19 cellular contexts compared by ENCODE assay signal in the genomic region with DNA sequence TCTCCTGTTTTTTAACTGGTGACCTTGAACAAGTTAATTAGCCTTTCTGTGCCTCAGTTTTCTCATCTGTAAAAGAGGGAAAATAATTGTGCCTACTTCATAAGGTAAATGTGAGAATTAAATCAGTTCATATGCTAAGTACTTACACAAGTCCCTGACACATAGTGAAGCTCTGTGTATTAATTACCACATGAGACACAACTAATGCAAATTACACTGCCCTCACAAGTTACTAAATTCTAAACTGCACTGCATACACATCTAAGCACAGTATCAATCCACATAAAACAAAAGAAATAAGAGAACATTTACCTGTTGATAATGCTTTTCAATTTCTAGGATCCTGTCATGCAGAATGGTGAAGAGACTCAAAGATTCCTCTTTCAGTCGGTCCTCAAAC. TPM values are rescaled to one million over a fixed set of nuclear protein-coding genes. Genes with fewer than 3 reads are reported as not detected.
A peak's percentile ranks its signal among the peaks of the same experiment; 100 is the strongest.
DNase-seq lines count a peak whose midpoint lies in the region; ATAC-seq and TF ChIP-seq lines count a peak whose summit lies in the region.
"Had no signal": no experiment of that assay in that cellular context is flagged by ENCODE, and none has a peak within 500 bp of the region (broad histone marks: within the 10 kb centered on the region; RNA-seq: fewer than 3 reads in every experiment).

No MANE protein-coding gene starts in this region.

- no peaks in the 10 kb centered on the region for H3K9me3 ChIP-seq in breast epithelium
- H3K9me3 ChIP-seq: A549, Caco-2 had no signal

- peaks cover 9% of the 10 kb centered on the region for H3K27me3 Mint-ChIP-seq in activated CD4-positive, alpha-beta T cell treated with anti-CD3 and anti-CD28 coated beads for 36 hours
- no peaks in the 10 kb centered on the region for H3K27me3 Mint-ChIP-seq in activated naive CD4-positive, alpha-beta T cell treated with anti-CD3 and anti-CD28 coated beads for 36 hours (ENCODE audit: low read depth)
- no peaks in the 10 kb centered on the region for H3K27me3 Mint-ChIP-seq in MCF 10A (ENCODE audit: insufficient read depth, unreplicated experiment)
- peaks cover 4% of the 10 kb centered on the region for H3K27me3 Mint-ChIP-seq in activated T-helper 17 cell treated with anti-CD3 and anti-CD28 coated beads, Interleukin-2, amount 50 U/mL, for 72 hours

- POLR2A ChIA-PET in activated CD4-positive, alpha-beta T cell treated with anti-CD3 and anti-CD28 coated beads for 36 hours (lab: Charles Lee) = no interaction called here
- POLR2A ChIA-PET in MCF 10A (lab: Yijun Ruan, JAX) = no interaction called here

- H3K4me3 Mint-ChIP-seq in activated CD4-positive, alpha-beta T cell treated with anti-CD3 and anti-CD28 coated beads for 36 hours = no peak overlapping the region
- H3K4me3 Mint-ChIP-seq in activated naive CD4-positive, alpha-beta T cell treated with anti-CD3 and anti-CD28 coated beads for 36 hours = peak overlapping the region; percentile 64
- H3K4me3 Mint-ChIP-seq in MCF 10A (ENCODE audit: unreplicated experiment) = no peak overlapping the region
- H3K4me3 Mint-ChIP-seq in activated T-helper 17 cell treated with anti-CD3 and anti-CD28 coated beads, Interleukin-2, amount 50 U/mL, for 72 hours = no peak overlapping the region
- H3K4me3 Mint-ChIP-seq: B cell; CD4-positive, alpha-beta T cell; CD8-positive, alpha-beta T cell had no signal

- no peaks in the 10 kb centered on the region for H3K4me1 ChIP-seq in breast epithelium
- H3K4me1 ChIP-seq: A549, Caco-2 had no signal

- no peaks in the 10 kb centered on the region for H3K36me3 ChIP-seq in breast epithelium

- TF ChIP-seq CTCF in MCF 10A (IDR thresholded peaks at IDR 0.05; ENCODE audit: unreplicated experiment) = no peak
- TF ChIP-seq CTCF in breast epithelium (IDR thresholded peaks at IDR 0.05) = no peak

- CTCF ChIA-PET in activated CD4-positive, alpha-beta T cell treated with anti-CD3 and anti-CD28 coated beads for 36 hours (lab: Charles Lee) = interaction anchor here (0.6 to 1.6 kb wide), 2 partner anchors 39 to 218 kb away, joined by 3 read pairs; no protein-coding TSS in a partner anchor
- CTCF ChIA-PET in activated naive CD4-positive, alpha-beta T cell treated with anti-CD3 and anti-CD28 coated beads for 36 hours (lab: Charles Lee) = interaction anchor here (1.1 kb wide), 2 partner anchors 10 to 28 kb away, joined by 3 read pairs; no protein-coding TSS in a partner anchor
- CTCF ChIA-PET in MCF 10A (lab: Yijun Ruan, JAX) = interaction anchor here (0.7 to 13.9 kb wide), 2 partner anchors 71 to 206 kb away, joined by 3 to 304 read pairs; no protein-coding TSS in a partner anchor

- no TSS peak for BruUV-seq in MCF 10A (replicated peaks; lab: Mats Ljungman, UMichigan)

- DNase-seq in activated CD4-positive, alpha-beta T cell treated with anti-CD3 and anti-CD28 coated beads for 36 hours = no peak
- no peak for DNase-seq in activated CD4-positive, alpha-beta T cell treated with anti-CD3 and anti-CD28 coated beads, Interleukin-2, amount 50 U/mL, for 48 hours
- no peak for DNase-seq in activated naive CD4-positive, alpha-beta T cell treated with anti-CD3 and anti-CD28 coated beads for 36 hours
- DNase-seq in activated naive CD4-positive, alpha-beta T cell treated with Interleukin-2 at 50 U/mL for 16 hours = no peak
- DNase-seq in MCF 10A (ENCODE audit: unreplicated experiment) (no peak), breast epithelium (ENCODE audit: low spot score in 2 of 2) (no peak)
- DNase-seq: AML-193; Caco-2; Calu3; CD4-positive, alpha-beta T cell; CD8-positive, alpha-beta T cell; DMS79 treated with DMSO at 0.1 percent for 48 hours; GF-D8 had no signal

- peak; percentile 59 for ATAC-seq in activated CD4-positive, alpha-beta T cell treated with anti-CD3 and anti-CD28 coated beads for 36 hours
- ATAC-seq in activated T-helper 17 cell treated with anti-CD3 and anti-CD28 coated beads, Interleukin-2, amount 50 U/mL, for 72 hours (replicated peaks) = peak; percentile 65
- ATAC-seq: A549; CD8-positive, alpha-beta T cell had no signal

- peak overlapping the region; percentile 49 for H3K27ac Mint-ChIP-seq in activated CD4-positive, alpha-beta T cell treated with anti-CD3 and anti-CD28 coated beads for 36 hours
- H3K27ac Mint-ChIP-seq in activated naive CD4-positive, alpha-beta T cell treated with anti-CD3 and anti-CD28 coated beads for 36 hours = peak overlapping the region; percentile 83
- H3K27ac Mint-ChIP-seq in MCF 10A (ENCODE audit: low read depth, unreplicated experiment) = peak overlapping the region; percentile 41
- no peak overlapping the region for H3K27ac Mint-ChIP-seq in activated T-helper 17 cell treated with anti-CD3 and anti-CD28 coated beads, Interleukin-2, amount 50 U/mL, for 72 hours
- H3K27ac Mint-ChIP-seq: B cell; CD4-positive, alpha-beta T cell; CD8-positive, alpha-beta T cell had no signal

- no peak overlapping the region for H3K4me3 ChIP-seq in breast epithelium
- H3K4me3 ChIP-seq: A549; BLaER1 treated with 17β-estradiol and CSF1 and Interleukin-3, amounts not matched to agents 10 nM and 100 nM had no signal

- no peaks in the 10 kb centered on the region for H3K27me3 ChIP-seq in breast epithelium
- H3K27me3 ChIP-seq: BLaER1 treated with 17β-estradiol and CSF1 and Interleukin-3, amounts not matched to agents 10 nM and 100 nM had no signal

- H3K36me3 Mint-ChIP-seq in activated CD4-positive, alpha-beta T cell treated with anti-CD3 and anti-CD28 coated beads for 36 hours (ENCODE audit: low read depth) = no peaks in the 10 kb centered on the region
- H3K36me3 Mint-ChIP-seq in activated naive CD4-positive, alpha-beta T cell treated with anti-CD3 and anti-CD28 coated beads for 36 hours (ENCODE audit: low read depth) = peaks cover 13% of the 10 kb centered on the region
- no peaks in the 10 kb centered on the region for H3K36me3 Mint-ChIP-seq in MCF 10A (ENCODE audit: insufficient read depth, unreplicated experiment)
- no peaks in the 10 kb centered on the region for H3K36me3 Mint-ChIP-seq in activated T-helper 17 cell treated with anti-CD3 and anti-CD28 coated beads, Interleukin-2, amount 50 U/mL, for 72 hours (ENCODE audit: low read depth)
- H3K36me3 Mint-ChIP-seq: CD8-positive, alpha-beta T cell had no signal

- intact Hi-C loops in activated CD4-positive, alpha-beta T cell treated with anti-CD3 and anti-CD28 coated beads for 36 hours (cut with DNase I, micrococcal nuclease) = no loop called here
- intact Hi-C loops in activated naive CD4-positive, alpha-beta T cell treated with anti-CD3 and anti-CD28 coated beads for 36 hours (cut with micrococcal nuclease) = loop anchor here (1.0 to 5.0 kb wide), 2 partner anchors 10 to 40 kb away; no protein-coding TSS in a partner anchor
- intact Hi-C loops in MCF 10A (cut with micrococcal nuclease) (no loop called here), breast epithelium (cut with DNase I; ENCODE audit: low total_unique reads) (no loop called here)

- no peak for TF ChIP-seq POLR2A in breast epithelium (IDR thresholded peaks at IDR 0.05)

- H3K4me1 Mint-ChIP-seq in activated CD4-positive, alpha-beta T cell treated with anti-CD3 and anti-CD28 coated beads for 36 hours = peaks cover 9% of the 10 kb centered on the region
- H3K4me1 Mint-ChIP-seq in activated naive CD4-positive, alpha-beta T cell treated with anti-CD3 and anti-CD28 coated beads for 36 hours (ENCODE audit: low read depth) = peaks cover 30% of the 10 kb centered on the region
- H3K4me1 Mint-ChIP-seq in MCF 10A (ENCODE audit: insufficient read depth, unreplicated experiment) = no peaks in the 10 kb centered on the region
- no peaks in the 10 kb centered on the region for H3K4me1 Mint-ChIP-seq in activated T-helper 17 cell treated with anti-CD3 and anti-CD28 coated beads, Interleukin-2, amount 50 U/mL, for 72 hours

- no peaks in the 10 kb centered on the region for H3K9me3 Mint-ChIP-seq in activated CD4-positive, alpha-beta T cell treated with anti-CD3 and anti-CD28 coated beads for 36 hours (ENCODE audit: low read depth)
- H3K9me3 Mint-ChIP-seq in activated naive CD4-positive, alpha-beta T cell treated with anti-CD3 and anti-CD28 coated beads for 36 hours = no peaks in the 10 kb centered on the region
- H3K9me3 Mint-ChIP-seq in MCF 10A (ENCODE audit: unreplicated experiment) = no peaks in the 10 kb centered on the region
- no peaks in the 10 kb centered on the region for H3K9me3 Mint-ChIP-seq in activated T-helper 17 cell treated with anti-CD3 and anti-CD28 coated beads, Interleukin-2, amount 50 U/mL, for 72 hours
- H3K9me3 Mint-ChIP-seq: CD4-positive, alpha-beta T cell; CD8-positive, alpha-beta T cell had no signal

- no peak overlapping the region for H3K27ac ChIP-seq in breast epithelium
- H3K27ac ChIP-seq: 22Rv1; A549; BLaER1 treated with 17β-estradiol and CSF1 and Interleukin-3, amounts not matched to agents 10 nM and 100 nM; C4-2B had no signal

RNA-seq across cellular contexts. Expression of a gene that starts 22.5 kb away (rescaled TPM):
- total RNA-seq in activated CD4-positive, alpha-beta T cell treated with anti-CD3 and anti-CD28 coated beads for 36 hours = under 1 TPM; 0.16 to 0.41 TPM
- 1 to 10 TPM; 2.0 to 3.2 TPM for total RNA-seq in activated naive CD4-positive, alpha-beta T cell treated with anti-CD3 and anti-CD28 coated beads for 36 hours
- total RNA-seq in MCF 10A (2022) (0.15 and 0.21 TPM in 2 replicates), breast epithelium (under 1 TPM in 1 of 3 donors, not detected in 2; 0.29 TPM)
- total RNA-seq in activated T-helper 17 cell treated with anti-CD3 and anti-CD28 coated beads, Interleukin-2, amount 50 U/mL, for 72 hours = under 1 TPM; 0.21 to 0.30 TPM
- total RNA-seq: B cell; Caco-2; CD4-positive, alpha-beta T cell; CD8-positive, alpha-beta T cell had no signal
